8 cellular contexts compared by ENCODE assay signal in the genomic region with DNA sequence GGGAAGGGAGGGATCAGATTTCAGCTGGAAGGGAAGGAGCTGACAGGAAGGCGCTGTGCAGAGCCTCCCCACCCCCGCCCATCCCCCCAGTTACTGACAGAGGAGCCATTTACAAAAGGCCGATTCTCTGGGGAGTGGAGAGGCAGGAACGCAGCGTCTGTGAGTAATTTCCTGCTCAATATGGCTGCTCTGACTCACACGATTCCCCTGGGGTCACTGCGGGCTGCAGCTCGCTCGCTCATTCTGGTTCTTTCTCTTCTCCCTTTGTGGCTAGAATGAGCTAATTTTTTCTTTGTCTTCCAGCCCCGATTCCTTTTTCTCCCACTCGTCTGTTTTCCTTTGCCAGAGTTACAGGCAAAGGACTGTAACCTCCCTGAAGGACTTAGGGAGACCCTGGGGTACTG. TPM values are rescaled to one million over a fixed set of nuclear protein-coding genes. Genes with fewer than 3 reads are reported as not detected.
DNase-seq lines count a peak whose midpoint lies in the region; ATAC-seq and TF ChIP-seq lines count a peak whose summit lies in the region.

No MANE protein-coding gene starts in this region.

- H3K27me3 ChIP-seq in adipocyte (replicated peaks; ENCODE audit: control insufficient read depth, insufficient read depth, low read length) (no peaks in the 10 kb centered on the region), heart left ventricle (no peaks in the 10 kb centered on the region), upper lobe of left lung (no peaks in the 10 kb centered on the region)

- TF ChIP-seq POLR2A in heart left ventricle (IDR thresholded peaks at IDR 0.05) (peak in 1 of 2 donors; percentile 50), upper lobe of left lung (IDR thresholded peaks at IDR 0.05) (peak in 2 of 4 donors; percentile 69 to 77)

- peaks cover 40% of the 10 kb centered on the region for H3K4me1 ChIP-seq in ES-I3 (ENCODE audit: insufficient read depth, low read length)
- H3K4me1 ChIP-seq in HEK293 (ENCODE audit: control insufficient read depth, insufficient read depth, low read length): peaks cover 13% of the 10 kb centered on the region
- H3K4me1 ChIP-seq in adipocyte (ENCODE audit: control insufficient read depth, insufficient read depth, low read length): peaks cover 64% of the 10 kb centered on the region
- H3K4me1 ChIP-seq in heart left ventricle: peaks cover 25 to 77% (median 71%) of the 10 kb centered on the region in 12 donors
- H3K4me1 ChIP-seq in upper lobe of left lung: peaks cover 57 to 75% (median 67%) of the 10 kb centered on the region in 4 donors

- no peaks in the 10 kb centered on the region for H3K9me3 ChIP-seq in ES-I3 (ENCODE audit: control insufficient read depth, insufficient read depth, low read length)
- H3K9me3 ChIP-seq in HEK293 (ENCODE audit: control insufficient read depth, insufficient read depth, low read depth, low read length): no peaks in the 10 kb centered on the region
- H3K9me3 ChIP-seq in adipocyte (ENCODE audit: control insufficient read depth, low read length): no peaks in the 10 kb centered on the region
- no peaks in the 10 kb centered on the region for H3K9me3 ChIP-seq in heart left ventricle
- no peaks in the 10 kb centered on the region for H3K9me3 ChIP-seq in upper lobe of left lung

- DNase-seq in NAMALWA (ENCODE audit: low spot score): peak; percentile 95
- DNase-seq in SW 1271 (lab: John Stamatoyannopoulos, UW): peak; percentile 97 to 98
- DNase-seq in adipocyte (ENCODE audit: low read depth): peak; percentile 100
- DNase-seq in heart left ventricle: peak; percentile 92 to 98 (median 96)
- DNase-seq in pons (ENCODE audit: low spot score): peak; percentile 95
- peak in 1 of 2 donors; percentile 93 for DNase-seq in upper lobe of left lung

- intact Hi-C loops in heart left ventricle (cut with DNase I): loop anchor here (1.0 to 10.0 kb wide), 20 partner anchors 35 to 655 kb away; a partner anchor contains a TSS

- TF ChIP-seq CTCF in HEK293 (tag by site-specific recombination; IDR thresholded peaks at IDR 0.05) (no peak), heart left ventricle (IDR thresholded peaks at IDR 0.05) (no peak), upper lobe of left lung (IDR thresholded peaks at IDR 0.05) (no peak)

- WGBS in heart left ventricle, 4 donors: 0% methylated on average over 11 of the region's 11 CpGs
- WGBS in upper lobe of left lung, 2 donors: 0% methylated on average over 11 of the region's 11 CpGs

- CTCF ChIA-PET in HEK293 (lab: Yijun Ruan, JAX): interaction anchor here (0.5 to 23.6 kb wide), 25 partner anchors 9 to 647 kb away, joined by 3 to 507 read pairs (median 4); a partner anchor contains a TSS

- peak in 2 of 4 donors; percentile 80 to 92 for TF ChIP-seq EP300 in upper lobe of left lung (IDR thresholded peaks at IDR 0.05)

- H3K4me3 ChIP-seq in HEK293 (ENCODE audit: low read depth, low read length) (peak overlapping the region; percentile 12), adipocyte (ENCODE audit: low read length) (peak overlapping the region; percentile 79), heart left ventricle (peak overlapping the region in 11 of 12 donors; percentile 29 to 69 (median 57)), upper lobe of left lung (peak overlapping the region; percentile 32 to 58 (median 44))

- ATAC-seq in heart left ventricle (peak; percentile 76 to 81 (median 78)), upper lobe of left lung (ENCODE audit: low FRiP score in 2 of 2) (peak; percentile 89 to 91)

- peak overlapping the region; percentile 100 for H3K27ac ChIP-seq in HEK293 (ENCODE audit: extremely low read depth, low read depth, low read length)
- peak overlapping the region; percentile 99 to 100 (median 100) for H3K27ac ChIP-seq in heart left ventricle
- peak overlapping the region; percentile 96 to 99 (median 98) for H3K27ac ChIP-seq in upper lobe of left lung

- H3K9ac ChIP-seq in ES-I3 (ENCODE audit: low read depth, low read length) (peak overlapping the region; percentile 54), adipocyte (ENCODE audit: low read length) (peak overlapping the region; percentile 99)

- POLR2A ChIA-PET in HEK293 (lab: Yijun Ruan, JAX): interaction anchor here (0.5 to 3.7 kb wide), 18 partner anchors 9 to 486 kb away, joined by 3 to 42 read pairs (median 4); a partner anchor contains a TSS

- H3K36me3 ChIP-seq in ES-I3 (ENCODE audit: insufficient read depth, low read length): peaks cover 5% of the 10 kb centered on the region; the same call in 1 of the 2 replicates
- H3K36me3 ChIP-seq in HEK293 (ENCODE audit: control insufficient read depth in 2 of 2, insufficient read depth in 1 of 2, low read length in 2 of 2): peaks cover 0 to 56% of the 10 kb centered on the region in 2 experiments; a peak in 2 of 3 replicates
- H3K36me3 ChIP-seq in adipocyte (ENCODE audit: control insufficient read depth, insufficient read depth, low read length, severe bottlenecking): peaks cover 18% of the 10 kb centered on the region
- H3K36me3 ChIP-seq in heart left ventricle: peaks cover 0 to 44% (median 31%) of the 10 kb centered on the region in 9 donors
- peaks cover 5 to 38% (median 31%) of the 10 kb centered on the region in 4 donors for H3K36me3 ChIP-seq in upper lobe of left lung

TF ChIP-seq in HEK293, 187 proteins besides CTCF, POLR2A, EP300 and RAD21 (continues in another document):
- TF ChIP-seq ZNF248 (tag by site-specific recombination; IDR thresholded peaks at IDR 0.05) (no peak), ZNF175 (tag by site-specific recombination; IDR thresholded peaks at IDR 0.05) (no peak), SP3 (tag by site-specific recombination; IDR thresholded peaks at IDR 0.05) (peak; percentile 45), ZBTB7A (tag by site-specific recombination; IDR thresholded peaks at IDR 0.05; ENCODE audit: low read depth) (peak; percentile 53; the same call in 1 of the 2 replicates), OVOL3 (tag by site-specific recombination; IDR thresholded peaks at IDR 0.05) (peak; percentile 23; the same call in 1 of the 2 replicates), ZNF37A (tag by site-specific recombination; IDR thresholded peaks at IDR 0.05) (no peak), KLF1 (tag by site-specific recombination; IDR thresholded peaks at IDR 0.05) (peak; percentile 73), ZBTB21 (tag by site-specific recombination; IDR thresholded peaks at IDR 0.05) (0 out of 2 replicates have a peak, but pooled peaks have one; percentile 25), ZNF837 (tag by site-specific recombination; IDR thresholded peaks at IDR 0.05) (no peak), ZNF654 (tag by site-specific recombination; IDR thresholded peaks at IDR 0.05; ENCODE audit: low read depth) (peak; percentile 26; the same call in 1 of the 2 replicates), ZNF610 (tag by site-specific recombination; IDR thresholded peaks at IDR 0.05; ENCODE audit: borderline replicate concordance) (peak; percentile 81), ZNF211 (tag by site-specific recombination; IDR thresholded peaks at IDR 0.05; ENCODE audit: low read depth) (no peak), ZNF621 (tag by site-specific recombination; IDR thresholded peaks at IDR 0.05) (no peak), SALL2 (tag by site-specific recombination; IDR thresholded peaks at IDR 0.05; ENCODE audit: borderline replicate concordance) (no peak)
- TF ChIP-seq, protein P1, sequence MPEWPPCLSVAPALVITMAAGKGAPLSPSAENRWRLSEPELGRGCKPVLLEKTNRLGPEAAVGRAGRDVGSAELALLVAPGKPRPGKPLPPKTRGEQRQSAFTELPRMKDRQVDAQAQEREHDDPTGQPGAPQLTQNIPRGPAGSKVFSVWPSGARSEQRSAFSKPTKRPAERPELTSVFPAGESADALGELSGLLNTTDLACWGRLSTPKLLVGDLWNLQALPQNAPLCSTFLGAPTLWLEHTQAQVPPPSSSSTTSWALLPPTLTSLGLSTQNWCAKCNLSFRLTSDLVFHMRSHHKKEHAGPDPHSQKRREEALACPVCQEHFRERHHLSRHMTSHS (tag by site-specific recombination; IDR thresholded peaks at IDR 0.05): no peak
- TF ChIP-seq, protein P2, sequence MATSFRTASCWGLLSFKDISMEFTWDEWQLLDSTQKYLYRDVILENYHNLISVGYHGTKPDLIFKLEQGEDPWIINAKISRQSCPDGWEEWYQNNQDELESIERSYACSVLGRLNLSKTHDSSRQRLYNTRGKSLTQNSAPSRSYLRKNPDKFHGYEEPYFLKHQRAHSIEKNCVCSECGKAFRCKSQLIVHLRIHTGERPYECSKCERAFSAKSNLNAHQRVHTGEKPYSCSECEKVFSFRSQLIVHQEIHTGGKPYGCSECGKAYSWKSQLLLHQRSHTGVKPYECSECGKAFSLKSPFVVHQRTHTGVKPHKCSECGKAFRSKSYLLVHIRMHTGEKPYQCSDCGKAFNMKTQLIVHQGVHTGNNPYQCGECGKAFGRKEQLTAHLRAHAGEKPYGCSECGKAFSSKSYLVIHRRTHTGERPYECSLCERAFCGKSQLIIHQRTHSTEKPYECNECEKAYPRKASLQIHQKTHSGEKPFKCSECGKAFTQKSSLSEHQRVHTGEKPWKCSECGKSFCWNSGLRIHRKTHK (tag by site-specific recombination; IDR thresholded peaks at IDR 0.05): no peak

RNA-seq across cellular contexts. Expression of a gene that starts 28.8 kb away (rescaled TPM):
- total RNA-seq in heart left ventricle (100 to 1,000 TPM in 8 of 9 donors, 10 to 100 TPM in 1; 96.0 to 212 (median 172) TPM), upper lobe of left lung (100 to 1,000 TPM in 2 of 6 donors, 10 to 100 TPM in 4; 48.2 to 130 (median 67.2) TPM)
- 100 to 1,000 TPM; 129 to 211 TPM for polyA plus RNA-seq in heart left ventricle

RNA-seq across cellular contexts. Expression of a gene that starts 29.4 kb away (rescaled TPM):
- total RNA-seq in heart left ventricle (100 to 1,000 TPM in 2 of 9 donors, 10 to 100 TPM in 7; 50.8 to 126 (median 68.2) TPM), upper lobe of left lung (10 to 100 TPM; 18.5 to 34.3 (median 26.0) TPM)
- polyA plus RNA-seq in heart left ventricle: 10 to 100 TPM; 37.0 to 64.7 TPM

RNA-seq across cellular contexts. Expression of a gene that starts 38.1 kb away (rescaled TPM):
- total RNA-seq in heart left ventricle (10 to 100 TPM in 3 of 9 donors, 1 to 10 TPM in 6; 4.1 to 18.4 (median 5.5) TPM), upper lobe of left lung (10 to 100 TPM in 3 of 6 donors, 1 to 10 TPM in 3; 3.7 to 17.0 (median 10.3) TPM)
- polyA plus RNA-seq in heart left ventricle: 1 to 10 TPM; 2.8 to 7.3 TPM

RNA-seq across cellular contexts. Expression of a gene that starts 59.1 kb away (rescaled TPM):
- total RNA-seq in heart left ventricle (10 to 100 TPM in 1 of 9 donors, 1 to 10 TPM in 8; 3.2 to 10.3 (median 5.8) TPM), upper lobe of left lung (10 to 100 TPM in 2 of 6 donors, 1 to 10 TPM in 4; 3.9 to 14.8 (median 8.2) TPM)
- polyA plus RNA-seq in heart left ventricle: 10 to 100 TPM in 1 of 2 donors, 1 to 10 TPM in 1; 3.0 to 11.5 TPM

Comparison
In these comparisons a context has a peak if more than half of its experiments do, and no peak if none do; other contexts are left out.
1. H3K4me3 ChIP-seq: peak in every context shown above with its lines; median percentile 79 in adipocyte; 57 in heart left ventricle; 44 in upper lobe of left lung; 12 in HEK293.